In the genomic region with DNA sequence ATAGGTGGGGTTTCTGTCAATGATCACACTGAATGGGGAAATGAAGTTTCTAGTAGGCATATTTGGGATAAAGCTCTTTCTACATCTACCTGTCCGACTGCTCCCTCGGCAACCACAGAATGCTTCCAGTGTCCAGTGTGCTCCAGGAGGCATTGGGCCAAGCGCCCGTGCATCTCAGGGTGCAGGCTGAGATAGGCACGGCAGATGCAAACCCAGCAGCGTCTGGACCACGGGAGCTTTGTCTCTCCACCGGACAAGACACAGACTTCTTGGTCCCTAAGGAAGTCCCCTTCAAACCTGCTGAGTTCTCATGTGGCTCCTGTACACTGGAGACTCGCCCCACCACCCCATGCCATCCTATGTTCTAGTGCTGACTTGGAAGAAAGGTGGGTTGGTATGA, we compare ENCODE assay signal across 13 cellular contexts.
"Had no signal": no experiment of that assay in that cellular context is flagged by ENCODE, and none has a peak within 500 bp of the region (broad histone marks: within the 10 kb centered on the region; RNA-seq: fewer than 3 reads in every experiment).

No MANE protein-coding gene starts in this region.

- DNase-seq: activated effector memory CD4-positive, alpha-beta T cell treated with anti-CD3 and anti-CD28 coated beads, Interleukin-2, amount 50 U/mL, for 16 hours; caudate nucleus; effector memory CD4-positive, alpha-beta T cell; erythroblast; hypothalamus; kidney glomerular epithelial cell; pancreas; Right ventricle myocardium superior; small intestine; upper lobe of right lung had no signal

- H3K27me3 ChIP-seq: adrenal gland, neural progenitor cell, pancreas, upper lobe of right lung had no signal

- H3K4me3 ChIP-seq: adrenal gland, coronary artery, neural progenitor cell, pancreas, upper lobe of right lung had no signal

- H2AFZ ChIP-seq: neural progenitor cell had no signal

- H3K4me2 ChIP-seq: neural progenitor cell had no signal

- H3K27ac Mint-ChIP-seq: neural progenitor cell had no signal

- H3K9ac ChIP-seq: neural progenitor cell had no signal

- H3K9me3 ChIP-seq: adrenal gland, pancreas, upper lobe of right lung had no signal

- H3K9me3 Mint-ChIP-seq: neural progenitor cell had no signal

- H3K27ac ChIP-seq: adrenal gland, coronary artery, neural progenitor cell, pancreas, upper lobe of right lung had no signal

- H3K4me1 ChIP-seq: pancreas had no signal

- H3K4me3 Mint-ChIP-seq: neural progenitor cell had no signal

- H3K36me3 ChIP-seq: adrenal gland, neural progenitor cell, pancreas, upper lobe of right lung had no signal
